26 cellular contexts compared by ENCODE assay signal in genomic region chr1:163588796-163589195, GRCh38.
A peak's percentile ranks its signal among the peaks of the same experiment; 100 is the strongest.
DNase-seq lines count a peak whose midpoint lies in the region; ATAC-seq and TF ChIP-seq lines count a peak whose summit lies in the region.
"Had no signal": no experiment of that assay in that cellular context is flagged by ENCODE, and none has a peak within 500 bp of the region (broad histone marks: within the 10 kb centered on the region; RNA-seq: fewer than 3 reads in every experiment).

No MANE protein-coding gene starts in this region.

- H3K27ac ChIP-seq in A673 (ENCODE audit: low read depth, low read length, poor library complexity, severe bottlenecking) (peak overlapping the region; percentile 98), GM23338 (ENCODE audit: low read depth) (no peak overlapping the region), WERI-Rb-1 (peak overlapping the region; percentile 68), GM23248 (no peak overlapping the region)
- no peak overlapping the region for H3K27ac ChIP-seq in CD4-positive, alpha-beta T cell (ENCODE audit: low read depth, low read length)
- H3K27ac ChIP-seq: 22Rv1; A549; BLaER1 treated with 17β-estradiol and CSF1 and Interleukin-3, amounts not matched to agents 10 nM and 100 nM; C4-2B had no signal

- CTCF ChIA-PET in A673 (lab: Charles Lee) = interaction anchor here (1.3 to 1.5 kb wide), 2 partner anchors 27 to 53 kb away, joined by 7 to 9 read pairs; no protein-coding TSS in a partner anchor
- CTCF ChIA-PET in CD4-positive, alpha-beta T cell (lab: Charles Lee) = no interaction called here

- H3K9me2 ChIP-seq in GM23338 (ENCODE audit: insufficient read depth) (peaks cover 15% of the 10 kb centered on the region), GM23248 (ENCODE audit: insufficient read depth) (no peaks in the 10 kb centered on the region)

- H3K36me3 ChIP-seq in A673 (ENCODE audit: insufficient read depth, low read length, poor library complexity, severe bottlenecking) = no peaks in the 10 kb centered on the region
- H3K36me3 ChIP-seq in GM23338 (ENCODE audit: insufficient read depth) = no peaks in the 10 kb centered on the region
- H3K36me3 ChIP-seq in WERI-Rb-1 = no peaks in the 10 kb centered on the region
- H3K36me3 ChIP-seq in GM23248 (ENCODE audit: low read depth) = no peaks in the 10 kb centered on the region
- H3K36me3 ChIP-seq: BLaER1 treated with 17β-estradiol and CSF1 and Interleukin-3, amounts not matched to agents 10 nM and 100 nM had no signal

- peaks cover 6% of the 10 kb centered on the region for H3K27me3 Mint-ChIP-seq in GM23338 (ENCODE audit: insufficient read depth, low read depth, poor library complexity)
- no peaks in the 10 kb centered on the region for H3K27me3 Mint-ChIP-seq in CD4-positive, alpha-beta T cell
- H3K27me3 Mint-ChIP-seq: B cell; CD4-positive, alpha-beta memory T cell had no signal

- intact Hi-C loops in A673 (cut with micrococcal nuclease; ENCODE audit: unreplicated experiment) = loop anchor here (1.0 to 10.0 kb wide), 7 partner anchors 26 to 1196 kb away; no protein-coding TSS in a partner anchor
- intact Hi-C loops in CD4-positive, alpha-beta T cell (cut with DNase I, micrococcal nuclease) = no loop called here

- no peaks in the 10 kb centered on the region; the same call in 2 of the 3 replicates for H3K36me3 Mint-ChIP-seq in GM23338 (ENCODE audit: low read depth)
- no peaks in the 10 kb centered on the region for H3K36me3 Mint-ChIP-seq in CD4-positive, alpha-beta T cell (ENCODE audit: low read depth)
- H3K36me3 Mint-ChIP-seq: CD4-positive, alpha-beta memory T cell; CD8-positive, alpha-beta memory T cell had no signal

- H3K27ac Mint-ChIP-seq in GM23338 = no peak overlapping the region
- H3K27ac Mint-ChIP-seq in CD4-positive, alpha-beta T cell = no peak overlapping the region
- H3K27ac Mint-ChIP-seq: B cell; CD4-positive, alpha-beta memory T cell; CD8-positive, alpha-beta memory T cell had no signal

- peak; percentile 85 for DNase-seq in A673 (ENCODE audit: low spot score)
- no peak for DNase-seq in GM23338 (ENCODE audit: low spot score)
- peak; percentile 92 for DNase-seq in NCI-H82 treated with DMSO at 0.1 percent for 48 hours (lab: John Stamatoyannopoulos, UW; ENCODE audit: unreplicated experiment)
- DNase-seq in WERI-Rb-1 = peak; percentile 88
- no peak for DNase-seq in GM23248
- no peak for DNase-seq in MV-4-11 (lab: John Stamatoyannopoulos, UW)
- DNase-seq in NK-92 (lab: John Stamatoyannopoulos, UW; ENCODE audit: unreplicated experiment) = no peak
- DNase-seq in CD4-positive, alpha-beta T cell = no peak
- DNase-seq: ACHN; AML-193; CD4-positive, alpha-beta memory T cell; CD8-positive, alpha-beta memory T cell; COR-L47; DMS 273 treated with DMSO at 0.1 percent for 48 hours; DMS153; DMS53; DMS79; DND-41; EL; GDM1 had no signal

- H2AFZ ChIP-seq in GM23338 = 0 out of 2 replicates have a peak overlapping the region, but pooled peaks have one; percentile 24
- H2AFZ ChIP-seq in GM23248 = no peak overlapping the region

- H3K4me2 ChIP-seq in GM23338 = no peak overlapping the region
- H3K4me2 ChIP-seq in GM23248 (ENCODE audit: unreplicated experiment) = no peak overlapping the region
- H3K4me2 ChIP-seq: A549; BLaER1 treated with 17β-estradiol and CSF1 and Interleukin-3, amounts not matched to agents 10 nM and 100 nM had no signal

- no peaks in the 10 kb centered on the region for H4K20me1 ChIP-seq in GM23338 (replicated peaks; ENCODE audit: insufficient read depth)
- no peaks in the 10 kb centered on the region for H4K20me1 ChIP-seq in GM23248 (ENCODE audit: insufficient read depth)
- H4K20me1 ChIP-seq: BLaER1 treated with 17β-estradiol and CSF1 and Interleukin-3, amounts not matched to agents 10 nM and 100 nM had no signal

- peaks cover 68% of the 10 kb centered on the region for H3K4me1 ChIP-seq in A673 (ENCODE audit: insufficient read depth, low read length, poor library complexity, severe bottlenecking)
- H3K4me1 ChIP-seq in GM23338 (ENCODE audit: insufficient read depth) = peaks cover 11% of the 10 kb centered on the region
- H3K4me1 ChIP-seq in GM23248 (ENCODE audit: insufficient read depth) = no peaks in the 10 kb centered on the region
- H3K4me1 ChIP-seq: A549 had no signal

- peaks cover 22% of the 10 kb centered on the region for H3K4me1 Mint-ChIP-seq in GM23338
- no peaks in the 10 kb centered on the region for H3K4me1 Mint-ChIP-seq in CD4-positive, alpha-beta T cell (ENCODE audit: low read depth)
- H3K4me1 Mint-ChIP-seq: B cell; CD4-positive, alpha-beta memory T cell; CD8-positive, alpha-beta memory T cell had no signal

- no peak overlapping the region for H3K4me3 Mint-ChIP-seq in GM23338
- no peak overlapping the region for H3K4me3 Mint-ChIP-seq in CD4-positive, alpha-beta T cell
- H3K4me3 Mint-ChIP-seq: B cell; CD4-positive, alpha-beta memory T cell; CD8-positive, alpha-beta memory T cell had no signal

- no peak overlapping the region for H3K9ac ChIP-seq in GM23248
- H3K9ac ChIP-seq: BLaER1 treated with 17β-estradiol and CSF1 and Interleukin-3, amounts not matched to agents 10 nM and 100 nM had no signal

- WGBS in GM23248 (ENCODE audit: low coverage in 1 of 2, low lambda C conversion rate in 2 of 2, missing lambda C conversion rate in 2 of 2), 2 experiments = 42 to 46% methylated on average over 2 of the region's 2 CpGs

- H3K9me3 Mint-ChIP-seq in GM23338 = no peaks in the 10 kb centered on the region; the same call in 1 of the 3 replicates
- peaks cover 5% of the 10 kb centered on the region for H3K9me3 Mint-ChIP-seq in CD4-positive, alpha-beta T cell

- H3K27me3 ChIP-seq in A673 (replicated peaks; ENCODE audit: insufficient read depth, low read depth, low read length, poor library complexity) = no peaks in the 10 kb centered on the region
- H3K27me3 ChIP-seq in GM23338 (ENCODE audit: insufficient read depth) = no peaks in the 10 kb centered on the region
- no peaks in the 10 kb centered on the region for H3K27me3 ChIP-seq in WERI-Rb-1 (ENCODE audit: insufficient read depth, low read depth, severe bottlenecking)
- no peaks in the 10 kb centered on the region for H3K27me3 ChIP-seq in GM23248 (replicated peaks; ENCODE audit: insufficient read depth)
- no peaks in the 10 kb centered on the region for H3K27me3 ChIP-seq in CD4-positive, alpha-beta T cell (ENCODE audit: control insufficient read depth, insufficient read depth, low read length)
- H3K27me3 ChIP-seq: BLaER1 treated with 17β-estradiol and CSF1 and Interleukin-3, amounts not matched to agents 10 nM and 100 nM had no signal

- H3K9me3 ChIP-seq in A673 (ENCODE audit: low read depth, low read length, poor library complexity, severe bottlenecking) (no peaks in the 10 kb centered on the region), WERI-Rb-1 (ENCODE audit: severe bottlenecking) (peaks cover 6% of the 10 kb centered on the region), GM23248 (ENCODE audit: low read depth) (no peaks in the 10 kb centered on the region)
- H3K9me3 ChIP-seq in CD4-positive, alpha-beta T cell (ENCODE audit: control insufficient read depth, low read length) = no peaks in the 10 kb centered on the region
- H3K9me3 ChIP-seq: A549 had no signal

- in situ Hi-C loops in GM23248 (cut with MboI) = no loop called here

- H3K4me3 ChIP-seq in A673 (ENCODE audit: low read depth, low read length, poor library complexity, severe bottlenecking) (no peak overlapping the region), GM23338 (no peak overlapping the region), WERI-Rb-1 (ENCODE audit: low read depth, low read length) (no peak overlapping the region), GM23248 (no peak overlapping the region)
- H3K4me3 ChIP-seq: A549; BLaER1 treated with 17β-estradiol and CSF1 and Interleukin-3, amounts not matched to agents 10 nM and 100 nM; GM12878 had no signal

- H3K79me2 ChIP-seq in GM23338 (replicated peaks; ENCODE audit: insufficient read depth) (no peaks in the 10 kb centered on the region), GM23248 (ENCODE audit: insufficient read depth) (no peaks in the 10 kb centered on the region)

- TF ChIP-seq CTCF in A673 (conservative IDR thresholded peaks at IDR 0.05; ENCODE audit: low read depth, low read length) (no peak), GM23338 (conservative IDR thresholded peaks at IDR 0.05; ENCODE audit: low read depth in 2 of 2) (no peak), WERI-Rb-1 (IDR thresholded peaks at IDR 0.05; ENCODE audit: low read depth, low read length) (no peak)
- no peak for TF ChIP-seq CTCF in CD4-positive, alpha-beta T cell (IDR thresholded peaks at IDR 0.05)

- H3F3A ChIP-seq in GM23338 (replicated peaks; ENCODE audit: low read depth) (no peaks in the 10 kb centered on the region), GM23248 (ENCODE audit: insufficient read depth) (no peaks in the 10 kb centered on the region)

- ATAC-seq in GM23338 = no peak
- ATAC-seq in CD4-positive, alpha-beta T cell (ENCODE audit: poor library complexity) = no peak
- ATAC-seq: A549, GM12878 had no signal

- POLR2A ChIA-PET in A673 (lab: Charles Lee; ENCODE audit: low non-redundant PET) = no interaction called here
- POLR2A ChIA-PET in CD4-positive, alpha-beta T cell (lab: Charles Lee) = no interaction called here

- no TSS peak for BruUV-seq in A673 (replicated peaks; lab: Mats Ljungman, UMichigan)

TF ChIP-seq in GM23338, 12 proteins besides CTCF, POLR2A, EP300 and RAD21 (continues in another document):
- TF ChIP-seq NANOG (IDR thresholded peaks at IDR 0.05; ENCODE audit: borderline replicate concordance) (no peak), ETS1 (IDR thresholded peaks at IDR 0.05) (no peak), POLR2AphosphoS5 (IDR thresholded peaks at IDR 0.05; ENCODE audit: low read depth) (no peak)

Comparison
In these comparisons a context has a peak if more than half of its experiments do, and no peak if none do; other contexts are left out.
1. DNase-seq: peak in A673 (single experiment), NCI-H82 treated with DMSO at 0.1 percent for 48 hours (single experiment) and WERI-Rb-1 (single experiment); none in GM23338 (single experiment), GM23248 (single experiment), MV-4-11 (single experiment), NK-92 (single experiment) and CD4-positive, alpha-beta T cell (0 of 10).
2. H3K27ac ChIP-seq: peak in A673 (single experiment) and WERI-Rb-1 (single experiment); none in GM23338 (single experiment), GM23248 (single experiment) and CD4-positive, alpha-beta T cell (single experiment).